In the genomic region with DNA sequence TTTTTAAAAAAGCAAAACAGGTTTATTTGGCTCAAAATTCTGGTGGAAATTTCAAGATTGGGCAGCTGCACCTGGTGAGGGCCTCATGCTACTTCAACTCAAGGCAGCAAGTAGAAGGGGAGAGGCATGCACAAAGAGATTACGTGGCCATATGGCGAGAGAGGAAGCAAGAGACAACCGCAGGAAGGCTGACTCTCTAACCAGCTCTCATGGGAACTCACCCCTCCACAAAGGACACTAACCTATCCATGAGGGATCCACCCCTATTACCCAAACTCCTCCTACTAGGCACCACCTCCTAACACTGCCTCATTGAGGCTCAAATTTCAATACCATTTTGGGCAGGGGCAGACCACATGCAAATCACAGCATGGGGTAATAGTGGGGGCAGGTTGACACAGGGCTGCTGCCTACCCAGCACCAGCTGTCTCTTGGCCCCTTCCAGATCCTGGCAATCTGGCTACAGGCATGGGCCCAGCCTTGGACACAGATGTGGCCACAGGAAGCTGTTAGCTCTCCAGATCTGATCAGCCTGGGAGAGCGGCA, we compare ENCODE assay signal across 8 cellular contexts. TPM values are rescaled to one million over a fixed set of nuclear protein-coding genes. Genes with fewer than 3 reads are reported as not detected.
DNase-seq lines count a peak whose midpoint lies in the region; ATAC-seq and TF ChIP-seq lines count a peak whose summit lies in the region.

No MANE protein-coding gene starts in this region.

- H3K9me3 ChIP-seq in heart right ventricle (peaks cover 0 to 11% (median 0%) of the 10 kb centered on the region in 11 donors), mucosa of rectum (ENCODE audit: control insufficient read depth in 2 of 2, low read length in 2 of 2) (no peaks in the 10 kb centered on the region)

- H3K4me1 ChIP-seq in heart right ventricle (peaks cover 27 to 60% (median 50%) of the 10 kb centered on the region in 9 donors), mucosa of rectum (ENCODE audit: control insufficient read depth in 2 of 2, insufficient read depth in 2 of 2, low read length in 2 of 2) (peaks cover 27 to 32% of the 10 kb centered on the region in 2 donors)

- peak overlapping the region; percentile 97 for H3K4me3 Mint-ChIP-seq in activated naive CD8-positive, alpha-beta T cell

- H3K9ac ChIP-seq in mucosa of rectum (ENCODE audit: low read depth in 1 of 2, low read length in 2 of 2) = peak overlapping the region in 1 of 2 donors; percentile 98

- peak overlapping the region in 6 of 10 donors; percentile 70 to 98 (median 94) for H3K4me3 ChIP-seq in heart right ventricle
- peak overlapping the region in 1 of 2 donors; percentile 99 for H3K4me3 ChIP-seq in mucosa of rectum (ENCODE audit: low read length in 2 of 2)

- H3K27ac ChIP-seq in heart right ventricle (peak overlapping the region in 2 of 10 donors; percentile 19 to 96), mucosa of rectum (ENCODE audit: low read depth in 2 of 2, low read length in 2 of 2) (peak overlapping the region; percentile 8 to 95)

- peaks cover 58% of the 10 kb centered on the region for H3K4me1 Mint-ChIP-seq in activated naive CD8-positive, alpha-beta T cell (ENCODE audit: low read depth)

- TF ChIP-seq CTCF in heart right ventricle (IDR thresholded peaks at IDR 0.05) = no peak

- DNase-seq in heart right ventricle (peak in 1 of 2 donors; percentile 11), Right ventricle myocardium inferior (ENCODE audit: missing footprints) (no peak), NCI-H1694 (lab: John Stamatoyannopoulos, UW) (peak; percentile 98), AG08396 (ENCODE audit: low spot score) (no peak), NCI-H510A (lab: John Stamatoyannopoulos, UW) (no peak)

- WGBS in heart right ventricle, 2 donors = 57 to 79% methylated on average over 4 of the region's 4 CpGs

- H3K36me3 ChIP-seq in heart right ventricle (peaks cover 0 to 12% (median 0%) of the 10 kb centered on the region in 9 donors), mucosa of rectum (ENCODE audit: control insufficient read depth in 2 of 2, insufficient read depth in 2 of 2, low read length in 2 of 2) (peaks cover 0 to 6% of the 10 kb centered on the region in 2 donors)

- no peaks in the 10 kb centered on the region for H3K27me3 ChIP-seq in heart right ventricle
- no peaks in the 10 kb centered on the region for H3K27me3 ChIP-seq in mucosa of rectum (ENCODE audit: control insufficient read depth in 2 of 2, insufficient read depth in 2 of 2, low read length in 2 of 2)

- H3K27ac Mint-ChIP-seq in activated naive CD8-positive, alpha-beta T cell = peak overlapping the region; percentile 22

- ATAC-seq in heart right ventricle (no peak), Right ventricle myocardium inferior (no peak), HG02678 (IDR thresholded peaks at IDR 0.05; ENCODE audit: unreplicated experiment) (peak; percentile 52)

- H3K27me3 Mint-ChIP-seq in activated naive CD8-positive, alpha-beta T cell = no peaks in the 10 kb centered on the region

- H3K9me3 Mint-ChIP-seq in activated naive CD8-positive, alpha-beta T cell (ENCODE audit: low read depth) = no peaks in the 10 kb centered on the region

- H3K36me3 Mint-ChIP-seq in activated naive CD8-positive, alpha-beta T cell = peaks cover 6% of the 10 kb centered on the region

- intact Hi-C loops in heart right ventricle (cut with DNase I) (loop anchor here in 1 of 10 donors (10.0 kb wide), 1 partner anchor 250 kb away; no protein-coding TSS in a partner anchor), Right ventricle myocardium inferior (cut with DNase I) (no loop called here)

RNA-seq across cellular contexts. Expression of gene CAPN10, which starts 2.0 kb away (rescaled TPM):
- total RNA-seq in heart right ventricle (10 to 100 TPM; 16.8 to 73.8 (median 21.0) TPM), Right ventricle myocardium inferior (51.8 TPM)
- polyA plus RNA-seq in heart right ventricle = 10 to 100 TPM; 19.1 to 89.5 TPM

RNA-seq across cellular contexts. Expression of gene RNPEPL1, which starts 16.3 kb away (rescaled TPM):
- 100 to 1,000 TPM in 2 of 10 donors, 10 to 100 TPM in 8; 62.8 to 116 (median 73.3) TPM for total RNA-seq in heart right ventricle
- polyA plus RNA-seq in heart right ventricle = 100 to 1,000 TPM in 1 of 2 donors, 10 to 100 TPM in 1; 76.7 to 247 TPM
- 98.4 TPM for total RNA-seq in Right ventricle myocardium inferior

RNA-seq across cellular contexts. Expression of gene DUSP28, which starts 24.4 kb away (rescaled TPM):
- 10 to 100 TPM; 10.6 to 22.1 (median 15.4) TPM for total RNA-seq in heart right ventricle
- 1 to 10 TPM; 4.7 to 7.3 TPM for polyA plus RNA-seq in heart right ventricle
- 14.4 TPM for total RNA-seq in Right ventricle myocardium inferior

RNA-seq across cellular contexts. Expression of gene ANKMY1, which starts 26.8 kb away (rescaled TPM):
- total RNA-seq in heart right ventricle (1 to 10 TPM; 3.8 to 7.8 (median 5.3) TPM), Right ventricle myocardium inferior (5.9 TPM)
- polyA plus RNA-seq in heart right ventricle = 10 to 100 TPM in 1 of 2 donors, 1 to 10 TPM in 1; 1.9 to 15.6 TPM

RNA-seq across cellular contexts. Expression of gene GPR35, which starts 40.7 kb away (rescaled TPM):
- total RNA-seq in heart right ventricle = 1 to 10 TPM in 4 of 10 donors, under 1 TPM in 6; 0.40 to 2.1 (median 0.86) TPM
- polyA plus RNA-seq in heart right ventricle = 1 to 10 TPM; 1.4 to 5.2 TPM
- 2.2 TPM for total RNA-seq in Right ventricle myocardium inferior
